9 cellular contexts compared by ENCODE assay signal in genomic region chr14:61476105-61476736, GRCh38.
DNase-seq lines count a peak whose midpoint lies in the region; ATAC-seq, FAIRE-seq and TF ChIP-seq lines count a peak whose summit lies in the region.
"Had no signal": no experiment of that assay in that cellular context is flagged by ENCODE, and none has a peak within 500 bp of the region (broad histone marks: within the 10 kb centered on the region; RNA-seq: fewer than 3 reads in every experiment).

No MANE protein-coding gene starts in this region.

- no peak for FAIRE-seq in pancreas (lab: Jason Lieb, UNC)
- FAIRE-seq: endometrium had no signal

- peak overlapping the region; percentile 77 for H3K4me3 ChIP-seq in CD4-positive, CD25-positive, alpha-beta regulatory T cell (ENCODE audit: low read depth, low read length)
- no peak overlapping the region for H3K4me3 ChIP-seq in pancreas
- no peak overlapping the region for H3K4me3 ChIP-seq in mesendoderm (ENCODE audit: low read length)

- H3K4me1 ChIP-seq in CD4-positive, CD25-positive, alpha-beta regulatory T cell (ENCODE audit: control insufficient read depth, insufficient read depth, low read length, poor library complexity, severe bottlenecking), result peaks cover 97% of the 10 kb centered on the region
- H3K4me1 ChIP-seq in pancreas (peaks cover 8 to 57% (median 20%) of the 10 kb centered on the region in 3 donors), mesendoderm (ENCODE audit: control insufficient read depth, low read depth, low read length) (no peaks in the 10 kb centered on the region)

- H3K27ac ChIP-seq in CD4-positive, CD25-positive, alpha-beta regulatory T cell (ENCODE audit: insufficient read depth, low read length, poor library complexity, severe bottlenecking), result peak overlapping the region; percentile 99
- H3K27ac ChIP-seq in pancreas (peak overlapping the region in 3 of 4 donors; percentile 57 to 84 (median 76)), mesendoderm (ENCODE audit: low read depth, low read length) (no peak overlapping the region)

- DNase-seq in CD4-positive, CD25-positive, alpha-beta regulatory T cell, result no peak
- no peak for DNase-seq in central memory CD8-positive, alpha-beta T cell (ENCODE audit: low spot score in 2 of 2)
- no peak for DNase-seq in pancreas
- no peak for DNase-seq in UCSD-AML1 (lab: John Stamatoyannopoulos, UW; ENCODE audit: unreplicated experiment)
- DNase-seq in mesendoderm, result no peak

- H2AK5ac ChIP-seq in mesendoderm (ENCODE audit: low read length), result no peak overlapping the region

- peaks cover 19% of the 10 kb centered on the region for H3K36me3 ChIP-seq in CD4-positive, CD25-positive, alpha-beta regulatory T cell (ENCODE audit: control insufficient read depth, insufficient read depth, low read length)
- no peaks in the 10 kb centered on the region for H3K36me3 ChIP-seq in pancreas
- no peaks in the 10 kb centered on the region for H3K36me3 ChIP-seq in mesendoderm (ENCODE audit: control insufficient read depth, insufficient read depth, low read length)

- peak; percentile 1 to 3 for ATAC-seq in CD4-positive, CD25-positive, alpha-beta regulatory T cell (ENCODE audit: low read depth in 2 of 2)
- ATAC-seq in HG03378 (IDR thresholded peaks at IDR 0.05; ENCODE audit: unreplicated experiment), result peak; percentile 13
- ATAC-seq in central memory CD8-positive, alpha-beta T cell (replicated peaks; ENCODE audit: extremely low read depth, poor library complexity, severe bottlenecking), result peak; percentile 6
- ATAC-seq in pancreas, result no peak
- ATAC-seq in HG03135 (IDR thresholded peaks at IDR 0.05; ENCODE audit: unreplicated experiment), result no peak
- ATAC-seq in HG02884 (IDR thresholded peaks at IDR 0.05; ENCODE audit: unreplicated experiment), result no peak

- H3K36me3 Mint-ChIP-seq in CD4-positive, CD25-positive, alpha-beta regulatory T cell, result peaks cover 34% of the 10 kb centered on the region
- peaks cover 67% of the 10 kb centered on the region for H3K36me3 Mint-ChIP-seq in central memory CD8-positive, alpha-beta T cell (ENCODE audit: insufficient read depth)

- intact Hi-C loops in pancreas (cut with DNase I), result loop anchor here in 1 of 3 donors (10.0 kb wide), 1 partner anchor 249 kb away; no protein-coding TSS in a partner anchor

- H3K9me3 Mint-ChIP-seq in CD4-positive, CD25-positive, alpha-beta regulatory T cell, result no peaks in the 10 kb centered on the region
- no peaks in the 10 kb centered on the region for H3K9me3 Mint-ChIP-seq in central memory CD8-positive, alpha-beta T cell

- no peak overlapping the region for H3K18ac ChIP-seq in mesendoderm (ENCODE audit: low read length)

- H2BK120ac ChIP-seq in mesendoderm (ENCODE audit: low read depth, low read length), result no peak overlapping the region

- H3K9ac ChIP-seq in mesendoderm (ENCODE audit: low read length), result no peak overlapping the region

- no peaks in the 10 kb centered on the region for H3K27me3 Mint-ChIP-seq in CD4-positive, CD25-positive, alpha-beta regulatory T cell
- H3K27me3 Mint-ChIP-seq in central memory CD8-positive, alpha-beta T cell, result no peaks in the 10 kb centered on the region

- peak overlapping the region; percentile 39 to 80 (median 62) for H3K4me3 Mint-ChIP-seq in CD4-positive, CD25-positive, alpha-beta regulatory T cell
- peak overlapping the region; percentile 45 for H3K4me3 Mint-ChIP-seq in central memory CD8-positive, alpha-beta T cell

- no peak overlapping the region for H2BK5ac ChIP-seq in mesendoderm (ENCODE audit: low read length)

- TF ChIP-seq CTCF in pancreas (IDR thresholded peaks at IDR 0.05), result no peak

- no peaks in the 10 kb centered on the region for H3K27me3 ChIP-seq in CD4-positive, CD25-positive, alpha-beta regulatory T cell (ENCODE audit: control insufficient read depth, insufficient read depth, low read length)
- H3K27me3 ChIP-seq in pancreas, result no peaks in the 10 kb centered on the region
- no peaks in the 10 kb centered on the region for H3K27me3 ChIP-seq in mesendoderm (ENCODE audit: insufficient read depth, low read length, poor library complexity)

- H3K9me3 ChIP-seq in CD4-positive, CD25-positive, alpha-beta regulatory T cell (ENCODE audit: control insufficient read depth in 2 of 2, low read length in 2 of 2), result no peaks in the 10 kb centered on the region
- no peaks in the 10 kb centered on the region for H3K9me3 ChIP-seq in pancreas

- no peak overlapping the region for H3K56ac ChIP-seq in mesendoderm (ENCODE audit: low read length)

- WGBS in pancreas, 2 donors, result 87 to 88% methylated on average over 2 of the region's 2 CpGs
- WGBS in mesendoderm (ENCODE audit: extremely low coverage, insufficient coverage, low lambda C conversion rate), result no CpG with 5 or more reads among the region's 2 CpGs

- H2BK15ac ChIP-seq in mesendoderm (replicated peaks; ENCODE audit: low read depth), result no peak overlapping the region

- H3K79me1 ChIP-seq in mesendoderm (ENCODE audit: low read length), result no peaks in the 10 kb centered on the region

- H3K23ac ChIP-seq in mesendoderm (ENCODE audit: low read length), result no peak overlapping the region

- H3K4me1 Mint-ChIP-seq in CD4-positive, CD25-positive, alpha-beta regulatory T cell, result peaks cover 36 to 97% (median 82%) of the 10 kb centered on the region in 4 donors
- H3K4me1 Mint-ChIP-seq in central memory CD8-positive, alpha-beta T cell, result peaks cover 92% of the 10 kb centered on the region

- H3K79me2 ChIP-seq in mesendoderm (ENCODE audit: control insufficient read depth, insufficient read depth, low read length), result no peaks in the 10 kb centered on the region

- H3K4ac ChIP-seq in mesendoderm (ENCODE audit: low read depth, low read length), result no peak overlapping the region

- no peak overlapping the region for H3K4me2 ChIP-seq in mesendoderm (ENCODE audit: low read length)

- H4K5ac ChIP-seq in mesendoderm (ENCODE audit: low read length), result no peak overlapping the region

- H4K8ac ChIP-seq in mesendoderm (ENCODE audit: low read depth, low read length), result no peak overlapping the region

- H3K27ac Mint-ChIP-seq in CD4-positive, CD25-positive, alpha-beta regulatory T cell, result peak overlapping the region; percentile 97 to 99 (median 99)
- peak overlapping the region; percentile 98 for H3K27ac Mint-ChIP-seq in central memory CD8-positive, alpha-beta T cell (ENCODE audit: low read depth)

Comparison
In these comparisons a context has a peak if more than half of its experiments do, and no peak if none do; other contexts are left out.
1. ATAC-seq: peak in CD4-positive, CD25-positive, alpha-beta regulatory T cell (2 of 2), HG03378 (single experiment) and central memory CD8-positive, alpha-beta T cell (single experiment); none in pancreas (0 of 4), HG03135 (single experiment) and HG02884 (single experiment).